In the genomic region with DNA sequence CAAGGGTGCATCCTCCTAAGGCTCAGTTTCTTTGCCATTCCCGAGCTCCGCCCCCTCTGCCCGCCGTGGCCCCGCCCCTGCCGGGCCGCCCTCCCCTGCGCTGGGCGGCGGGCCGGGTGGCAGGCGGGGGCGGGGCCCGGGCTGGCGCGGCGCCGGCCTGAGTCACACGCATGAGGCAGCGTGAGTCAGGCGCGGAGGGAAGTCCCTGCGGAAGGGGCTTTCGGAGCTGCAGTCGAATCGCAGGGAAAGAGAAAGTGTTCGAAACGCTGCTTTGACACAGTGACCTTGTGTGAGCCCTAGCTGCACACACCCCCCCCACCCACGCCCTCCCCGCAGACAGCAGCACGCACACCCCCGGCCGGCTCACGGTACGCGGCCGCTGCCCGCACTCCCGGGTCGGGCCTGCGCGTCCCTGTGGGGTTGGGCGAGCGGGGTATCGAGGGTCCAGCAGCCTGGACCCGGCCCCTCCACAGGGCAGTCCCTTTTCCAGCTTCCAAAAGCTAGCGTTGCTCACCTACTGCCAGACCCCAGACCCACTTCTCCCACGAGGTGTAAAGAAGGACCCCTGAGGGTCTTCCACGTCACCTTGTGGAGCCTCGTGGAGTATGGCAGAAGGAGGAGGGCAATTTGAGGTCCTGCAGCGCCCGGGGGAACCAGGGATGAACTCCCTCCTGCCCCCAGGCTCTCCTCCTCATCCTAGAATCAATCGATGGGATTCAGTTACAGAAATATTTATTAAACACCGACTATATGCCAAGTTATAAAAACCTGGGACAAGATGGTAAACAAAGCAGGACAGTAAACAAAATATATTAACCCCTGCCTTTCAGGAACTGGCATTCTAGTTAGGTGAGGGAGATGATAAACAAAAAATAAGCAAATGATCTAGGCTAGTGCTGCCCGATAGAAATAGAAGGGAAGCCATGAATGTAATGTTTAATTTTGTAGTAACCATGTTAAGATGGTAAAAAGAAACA, we compare ENCODE assay signal across 1 cellular context.
TF ChIP-seq lines count a peak whose summit lies in the region.

No MANE protein-coding gene starts in this region.

TF ChIP-seq in HEK293, 187 proteins besides CTCF, POLR2A, EP300 and RAD21 (continued from another document and continues in another):
- TF ChIP-seq, protein P1, sequence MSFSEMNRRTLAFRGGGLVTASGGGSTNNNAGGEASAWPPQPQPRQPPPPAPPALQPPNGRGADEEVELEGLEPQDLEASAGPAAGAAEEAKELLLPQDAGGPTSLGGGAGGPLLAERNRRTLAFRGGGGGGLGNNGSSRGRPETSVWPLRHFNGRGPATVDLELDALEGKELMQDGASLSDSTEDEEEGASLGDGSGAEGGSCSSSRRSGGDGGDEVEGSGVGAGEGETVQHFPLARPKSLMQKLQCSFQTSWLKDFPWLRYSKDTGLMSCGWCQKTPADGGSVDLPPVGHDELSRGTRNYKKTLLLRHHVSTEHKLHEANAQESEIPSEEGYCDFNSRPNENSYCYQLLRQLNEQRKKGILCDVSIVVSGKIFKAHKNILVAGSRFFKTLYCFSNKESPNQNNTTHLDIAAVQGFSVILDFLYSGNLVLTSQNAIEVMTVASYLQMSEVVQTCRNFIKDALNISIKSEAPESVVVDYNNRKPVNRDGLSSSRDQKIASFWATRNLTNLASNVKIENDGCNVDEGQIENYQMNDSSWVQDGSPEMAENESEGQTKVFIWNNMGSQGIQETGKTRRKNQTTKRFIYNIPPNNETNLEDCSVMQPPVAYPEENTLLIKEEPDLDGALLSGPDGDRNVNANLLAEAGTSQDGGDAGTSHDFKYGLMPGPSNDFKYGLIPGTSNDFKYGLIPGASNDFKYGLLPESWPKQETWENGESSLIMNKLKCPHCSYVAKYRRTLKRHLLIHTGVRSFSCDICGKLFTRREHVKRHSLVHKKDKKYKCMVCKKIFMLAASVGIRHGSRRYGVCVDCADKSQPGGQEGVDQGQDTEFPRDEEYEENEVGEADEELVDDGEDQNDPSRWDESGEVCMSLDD (tag by site-specific recombination; IDR thresholded peaks at IDR 0.05): 0 out of 2 replicates have a peak, but pooled peaks have one; percentile 29
- TF ChIP-seq EGR2 (tag by site-specific recombination; IDR thresholded peaks at IDR 0.05; ENCODE audit: low read depth) (peak; percentile 59), PATZ1 (tag by site-specific recombination; IDR thresholded peaks at IDR 0.05) (peak; percentile 74), ZSCAN30 (tag by site-specific recombination; IDR thresholded peaks at IDR 0.05) (peak; percentile 50; the same call in 1 of the 2 replicates), GLIS1 (tag by site-specific recombination; IDR thresholded peaks at IDR 0.05) (peak; percentile 29; the same call in 1 of the 2 replicates), ZIC2 (tag by site-specific recombination; IDR thresholded peaks at IDR 0.05) (peak; percentile 47), ZNF18 (tag by site-specific recombination; IDR thresholded peaks at IDR 0.05) (0 out of 2 replicates have a peak, but pooled peaks have one; percentile 33), ZXDB (tag by site-specific recombination; IDR thresholded peaks at IDR 0.05) (peak; percentile 85), ZNF701 (tag by site-specific recombination; IDR thresholded peaks at IDR 0.05) (no peak), ZNF335 (tag by site-specific recombination; conservative IDR thresholded peaks at IDR 0.05) (peak; percentile 84), ZBTB20 (tag by site-specific recombination; IDR thresholded peaks at IDR 0.05) (peak; percentile 39), ZBTB48 (tag by site-specific recombination; IDR thresholded peaks at IDR 0.05) (peak; percentile 79), KLF1 (tag by site-specific recombination; IDR thresholded peaks at IDR 0.05) (peak; percentile 50), ZNF121 (tag by site-specific recombination; IDR thresholded peaks at IDR 0.05) (no peak), ZEB2 (tag by site-specific recombination; IDR thresholded peaks at IDR 0.05) (peak; percentile 32; the same call in 1 of the 2 replicates), KLF9 (tag by site-specific recombination; IDR thresholded peaks at IDR 0.05; ENCODE audit: low read depth) (peak; percentile 81), ZFP69B (tag by site-specific recombination; IDR thresholded peaks at IDR 0.05) (peak; percentile 39; the same call in 1 of the 2 replicates), SP7 (tag by site-specific recombination; IDR thresholded peaks at IDR 0.05) (0 out of 2 replicates have a peak, but pooled peaks have one; percentile 48), BCL11A (tag by site-specific recombination; IDR thresholded peaks at IDR 0.05; ENCODE audit: low read depth) (no peak), ZNF501 (tag by site-specific recombination; IDR thresholded peaks at IDR 0.05) (peak; percentile 57; the same call in 1 of the 2 replicates), PRDM10 (tag by site-specific recombination; IDR thresholded peaks at IDR 0.05) (0 out of 2 replicates have a peak, but pooled peaks have one; percentile 21), ZNF830 (tag by site-specific recombination; IDR thresholded peaks at IDR 0.05; ENCODE audit: low read depth) (no peak), ZNF777 (tag by site-specific recombination; IDR thresholded peaks at IDR 0.05; ENCODE audit: borderline replicate concordance) (0 out of 2 replicates have a peak, but pooled peaks have one; percentile 32), KLF10 (tag by site-specific recombination; IDR thresholded peaks at IDR 0.05) (peak; percentile 89), ZBTB7A (tag by site-specific recombination; IDR thresholded peaks at IDR 0.05; ENCODE audit: low read depth) (0 out of 2 replicates have a peak, but pooled peaks have one; percentile 46), ZFHX2 (tag by site-specific recombination; conservative IDR thresholded peaks at IDR 0.05) (peak; percentile 76), KLF8 (tag by site-specific recombination; IDR thresholded peaks at IDR 0.05) (peak; percentile 76; the same call in 1 of the 2 replicates), ZBTB11 (tag by site-specific recombination; conservative IDR thresholded peaks at IDR 0.05; ENCODE audit: low read depth) (no peak; the same call in 1 of the 2 replicates), ZNF600 (tag by site-specific recombination; IDR thresholded peaks at IDR 0.05) (peak; percentile 64; the same call in 1 of the 2 replicates), GLIS2 (tag by site-specific recombination; IDR thresholded peaks at IDR 0.05) (peak; percentile 80), ZNF596 (tag by site-specific recombination; IDR thresholded peaks at IDR 0.05) (0 out of 2 replicates have a peak, but pooled peaks have one; percentile 1), KLF16 (tag by site-specific recombination; IDR thresholded peaks at IDR 0.05) (peak; percentile 46; the same call in 1 of the 2 replicates)
- TF ChIP-seq, protein P2, sequence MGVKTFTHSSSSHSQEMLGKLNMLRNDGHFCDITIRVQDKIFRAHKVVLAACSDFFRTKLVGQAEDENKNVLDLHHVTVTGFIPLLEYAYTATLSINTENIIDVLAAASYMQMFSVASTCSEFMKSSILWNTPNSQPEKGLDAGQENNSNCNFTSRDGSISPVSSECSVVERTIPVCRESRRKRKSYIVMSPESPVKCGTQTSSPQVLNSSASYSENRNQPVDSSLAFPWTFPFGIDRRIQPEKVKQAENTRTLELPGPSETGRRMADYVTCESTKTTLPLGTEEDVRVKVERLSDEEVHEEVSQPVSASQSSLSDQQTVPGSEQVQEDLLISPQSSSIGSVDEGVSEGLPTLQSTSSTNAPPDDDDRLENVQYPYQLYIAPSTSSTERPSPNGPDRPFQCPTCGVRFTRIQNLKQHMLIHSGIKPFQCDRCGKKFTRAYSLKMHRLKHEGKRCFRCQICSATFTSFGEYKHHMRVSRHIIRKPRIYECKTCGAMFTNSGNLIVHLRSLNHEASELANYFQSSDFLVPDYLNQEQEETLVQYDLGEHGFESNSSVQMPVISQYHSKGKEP (tag by site-specific recombination; IDR thresholded peaks at IDR 0.05): 0 out of 2 replicates have a peak, but pooled peaks have one; percentile 27
- TF ChIP-seq, protein P3, sequence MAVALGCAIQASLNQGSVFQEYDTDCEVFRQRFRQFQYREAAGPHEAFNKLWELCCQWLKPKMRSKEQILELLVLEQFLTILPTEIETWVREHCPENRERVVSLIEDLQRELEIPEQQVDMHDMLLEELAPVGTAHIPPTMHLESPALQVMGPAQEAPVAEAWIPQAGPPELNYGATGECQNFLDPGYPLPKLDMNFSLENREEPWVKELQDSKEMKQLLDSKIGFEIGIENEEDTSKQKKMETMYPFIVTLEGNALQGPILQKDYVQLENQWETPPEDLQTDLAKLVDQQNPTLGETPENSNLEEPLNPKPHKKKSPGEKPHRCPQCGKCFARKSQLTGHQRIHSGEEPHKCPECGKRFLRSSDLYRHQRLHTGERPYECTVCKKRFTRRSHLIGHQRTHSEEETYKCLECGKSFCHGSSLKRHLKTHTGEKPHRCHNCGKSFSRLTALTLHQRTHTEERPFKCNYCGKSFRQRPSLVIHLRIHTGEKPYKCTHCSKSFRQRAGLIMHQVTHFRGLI (tag by site-specific recombination; IDR thresholded peaks at IDR 0.05): peak; percentile 53; the same call in 1 of the 2 replicates
- TF ChIP-seq, protein P4, sequence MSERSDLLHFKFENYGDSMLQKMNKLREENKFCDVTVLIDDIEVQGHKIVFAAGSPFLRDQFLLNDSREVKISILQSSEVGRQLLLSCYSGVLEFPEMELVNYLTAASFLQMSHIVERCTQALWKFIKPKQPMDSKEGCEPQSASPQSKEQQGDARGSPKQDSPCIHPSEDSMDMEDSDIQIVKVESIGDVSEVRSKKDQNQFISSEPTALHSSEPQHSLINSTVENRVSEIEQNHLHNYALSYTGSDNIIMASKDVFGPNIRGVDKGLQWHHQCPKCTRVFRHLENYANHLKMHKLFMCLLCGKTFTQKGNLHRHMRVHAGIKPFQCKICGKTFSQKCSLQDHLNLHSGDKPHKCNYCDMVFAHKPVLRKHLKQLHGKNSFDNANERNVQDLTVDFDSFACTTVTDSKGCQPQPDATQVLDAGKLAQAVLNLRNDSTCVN (tag by site-specific recombination; optimal IDR thresholded peaks at IDR 0.05): peak; percentile 88
